In the genomic region with DNA sequence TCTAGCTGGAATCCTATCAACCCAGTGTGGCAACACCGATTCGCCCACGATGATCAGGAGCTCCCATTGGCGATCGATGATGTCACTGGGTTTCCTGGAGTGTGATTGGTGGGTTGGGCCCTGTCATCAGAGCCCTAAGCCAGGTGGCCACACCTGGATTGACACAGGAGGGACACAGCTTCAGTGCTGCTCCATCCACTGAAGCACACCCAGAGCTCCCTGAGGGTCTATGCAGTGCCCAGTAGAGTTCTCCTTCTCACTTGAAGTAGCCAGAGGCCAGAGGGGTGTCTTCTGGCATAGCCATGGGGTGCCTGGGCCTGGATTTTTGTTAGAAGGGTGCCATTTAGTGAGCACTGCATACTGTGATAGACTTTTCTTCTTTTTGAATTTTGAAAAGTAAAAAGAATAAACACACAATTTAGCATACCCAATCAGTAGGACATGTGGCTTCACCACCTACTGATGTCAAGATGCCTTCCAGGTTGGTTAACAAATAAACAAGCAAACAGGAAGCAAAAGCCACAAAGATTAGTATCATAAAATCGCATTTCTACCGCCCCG, we compare ENCODE assay signal across 1 cellular context.
TF ChIP-seq lines count a peak whose summit lies in the region.

No MANE protein-coding gene starts in this region.

TF ChIP-seq in WTC11, 78 proteins besides CTCF, POLR2A, EP300 and RAD21 (continued from another document):
- TF ChIP-seq, protein P1, sequence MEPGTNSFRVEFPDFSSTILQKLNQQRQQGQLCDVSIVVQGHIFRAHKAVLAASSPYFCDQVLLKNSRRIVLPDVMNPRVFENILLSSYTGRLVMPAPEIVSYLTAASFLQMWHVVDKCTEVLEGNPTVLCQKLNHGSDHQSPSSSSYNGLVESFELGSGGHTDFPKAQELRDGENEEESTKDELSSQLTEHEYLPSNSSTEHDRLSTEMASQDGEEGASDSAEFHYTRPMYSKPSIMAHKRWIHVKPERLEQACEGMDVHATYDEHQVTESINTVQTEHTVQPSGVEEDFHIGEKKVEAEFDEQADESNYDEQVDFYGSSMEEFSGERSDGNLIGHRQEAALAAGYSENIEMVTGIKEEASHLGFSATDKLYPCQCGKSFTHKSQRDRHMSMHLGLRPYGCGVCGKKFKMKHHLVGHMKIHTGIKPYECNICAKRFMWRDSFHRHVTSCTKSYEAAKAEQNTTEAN (CRISPR knock-in tag; IDR thresholded peaks at IDR 0.05) = no peak
- TF ChIP-seq GTF2I (CRISPR knock-in tag; conservative IDR thresholded peaks at IDR 0.05) (no peak), NFYB (CRISPR knock-in tag; conservative IDR thresholded peaks at IDR 0.05; ENCODE audit: low read depth) (no peak), ESRRA (CRISPR knock-in tag; IDR thresholded peaks at IDR 0.05; ENCODE audit: borderline replicate concordance) (no peak), ATF1 (CRISPR knock-in tag; IDR thresholded peaks at IDR 0.05) (no peak)
- TF ChIP-seq, protein P2, sequence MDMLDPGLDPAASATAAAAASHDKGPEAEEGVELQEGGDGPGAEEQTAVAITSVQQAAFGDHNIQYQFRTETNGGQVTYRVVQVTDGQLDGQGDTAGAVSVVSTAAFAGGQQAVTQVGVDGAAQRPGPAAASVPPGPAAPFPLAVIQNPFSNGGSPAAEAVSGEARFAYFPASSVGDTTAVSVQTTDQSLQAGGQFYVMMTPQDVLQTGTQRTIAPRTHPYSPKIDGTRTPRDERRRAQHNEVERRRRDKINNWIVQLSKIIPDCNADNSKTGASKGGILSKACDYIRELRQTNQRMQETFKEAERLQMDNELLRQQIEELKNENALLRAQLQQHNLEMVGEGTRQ (CRISPR knock-in tag; IDR thresholded peaks at IDR 0.05) = no peak
- TF ChIP-seq, protein P3, sequence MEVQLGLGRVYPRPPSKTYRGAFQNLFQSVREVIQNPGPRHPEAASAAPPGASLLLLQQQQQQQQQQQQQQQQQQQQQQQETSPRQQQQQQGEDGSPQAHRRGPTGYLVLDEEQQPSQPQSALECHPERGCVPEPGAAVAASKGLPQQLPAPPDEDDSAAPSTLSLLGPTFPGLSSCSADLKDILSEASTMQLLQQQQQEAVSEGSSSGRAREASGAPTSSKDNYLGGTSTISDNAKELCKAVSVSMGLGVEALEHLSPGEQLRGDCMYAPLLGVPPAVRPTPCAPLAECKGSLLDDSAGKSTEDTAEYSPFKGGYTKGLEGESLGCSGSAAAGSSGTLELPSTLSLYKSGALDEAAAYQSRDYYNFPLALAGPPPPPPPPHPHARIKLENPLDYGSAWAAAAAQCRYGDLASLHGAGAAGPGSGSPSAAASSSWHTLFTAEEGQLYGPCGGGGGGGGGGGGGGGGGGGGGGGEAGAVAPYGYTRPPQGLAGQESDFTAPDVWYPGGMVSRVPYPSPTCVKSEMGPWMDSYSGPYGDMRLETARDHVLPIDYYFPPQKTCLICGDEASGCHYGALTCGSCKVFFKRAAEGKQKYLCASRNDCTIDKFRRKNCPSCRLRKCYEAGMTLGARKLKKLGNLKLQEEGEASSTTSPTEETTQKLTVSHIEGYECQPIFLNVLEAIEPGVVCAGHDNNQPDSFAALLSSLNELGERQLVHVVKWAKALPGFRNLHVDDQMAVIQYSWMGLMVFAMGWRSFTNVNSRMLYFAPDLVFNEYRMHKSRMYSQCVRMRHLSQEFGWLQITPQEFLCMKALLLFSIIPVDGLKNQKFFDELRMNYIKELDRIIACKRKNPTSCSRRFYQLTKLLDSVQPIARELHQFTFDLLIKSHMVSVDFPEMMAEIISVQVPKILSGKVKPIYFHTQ (CRISPR knock-in tag; IDR thresholded peaks at IDR 0.05) = no peak
